18 cellular contexts compared by ENCODE assay signal in the genomic region with DNA sequence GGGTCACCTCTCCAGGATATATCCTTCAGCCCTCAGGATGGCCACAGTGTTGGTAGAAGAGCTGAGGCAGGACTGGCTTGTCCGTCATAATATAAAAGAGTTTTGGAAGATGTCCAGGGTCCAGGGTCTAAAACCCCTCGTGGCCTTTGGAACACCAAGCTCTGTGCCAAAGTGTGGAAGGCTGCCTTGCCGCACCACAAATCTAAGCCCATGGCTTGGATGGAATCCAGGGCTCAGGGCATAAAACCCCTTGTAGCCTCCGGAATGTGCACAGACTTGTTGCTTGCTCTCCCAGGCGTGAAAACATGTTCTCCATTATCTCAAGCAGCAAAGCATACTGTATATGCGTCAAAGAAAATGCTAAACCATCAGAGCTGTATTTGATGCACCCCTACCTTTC. TPM values are rescaled to one million over a fixed set of nuclear protein-coding genes. Genes with fewer than 3 reads are reported as not detected.
A peak's percentile ranks its signal among the peaks of the same experiment; 100 is the strongest.
DNase-seq lines count a peak whose midpoint lies in the region; FAIRE-seq and TF ChIP-seq lines count a peak whose summit lies in the region.
"Had no signal": no experiment of that assay in that cellular context is flagged by ENCODE, and none has a peak within 500 bp of the region (broad histone marks: within the 10 kb centered on the region; RNA-seq: fewer than 3 reads in every experiment).

No MANE protein-coding gene starts in this region.

- TF ChIP-seq CTCF in endothelial cell (IDR thresholded peaks at IDR 0.05; ENCODE audit: unreplicated experiment) (no peak), liver (IDR thresholded peaks at IDR 0.05; ENCODE audit: low read depth, low read length, missing input control) (no peak)

- H3K4me3 ChIP-seq in liver (ENCODE audit: low read depth in 1 of 3, low read length in 3 of 3), result no peak overlapping the region
- H3K4me3 ChIP-seq: BLaER1 treated with 17β-estradiol and CSF1 and Interleukin-3, amounts not matched to agents 10 nM and 100 nM; GM23248; HAP-1; MG63; SJCRH30 had no signal

- H3K36me3 Mint-ChIP-seq in endothelial cell (ENCODE audit: low read depth, unreplicated experiment), result peaks cover 21% of the 10 kb centered on the region
- H3K36me3 Mint-ChIP-seq: IgD-negative memory B cell had no signal

- no peak for FAIRE-seq in GM19239 (lab: Jason Lieb, UNC)
- FAIRE-seq: D721Med, HTR-8/SVneo had no signal

- peaks cover 0 to 34% (median 0%) of the 10 kb centered on the region in 4 donors for H3K9me3 ChIP-seq in liver (ENCODE audit: control insufficient read depth in 4 of 4, low read length in 3 of 4)
- H3K9me3 ChIP-seq: HAP-1, MG63 had no signal

- H3K4me3 Mint-ChIP-seq in endothelial cell (ENCODE audit: unreplicated experiment), result peak overlapping the region; percentile 11

- H3K27me3 Mint-ChIP-seq in endothelial cell (ENCODE audit: unreplicated experiment), result no peaks in the 10 kb centered on the region

- H3K27ac Mint-ChIP-seq in endothelial cell (ENCODE audit: unreplicated experiment), result no peak overlapping the region
- H3K27ac Mint-ChIP-seq: IgD-negative memory B cell had no signal

- DNase-seq in DMS79 (lab: John Stamatoyannopoulos, UW) (peak; percentile 65), NCI-H1105 (lab: John Stamatoyannopoulos, UW) (peak; percentile 4), endothelial cell (ENCODE audit: low spot score) (no peak), C1 segment of cervical spinal cord (lab: John Stamatoyannopoulos, UW) (no peak), GM19239 (ENCODE audit: insufficient read length, low spot score) (no peak)
- no peak for DNase-seq in stimulated activated CD4-positive, alpha-beta T cell treated with anti-CD3 and anti-CD28 coated beads, Interleukin-15, amount 100 ng/mL, for 24 hours
- DNase-seq: GM23248, Kasumi-1, MG63, NCI-H1048, NCI-H526 treated with DMSO at 0.1 percent for 48 hours, SJCRH30 had no signal

- peaks cover 25% of the 10 kb centered on the region for H3K9me3 Mint-ChIP-seq in endothelial cell (ENCODE audit: unreplicated experiment)

- no peak for TF ChIP-seq RAD21 in liver (IDR thresholded peaks at IDR 0.05)

- H3K27me3 ChIP-seq in liver (ENCODE audit: control insufficient read depth in 4 of 4, insufficient read depth in 4 of 4, low read length in 3 of 4), result no peaks in the 10 kb centered on the region
- H3K27me3 ChIP-seq: BLaER1 treated with 17β-estradiol and CSF1 and Interleukin-3, amounts not matched to agents 10 nM and 100 nM; MG63; SJCRH30 had no signal

- WGBS in liver, result 47% methylated on average over 6 of the region's 6 CpGs

- peaks cover 10 to 26% (median 18%) of the 10 kb centered on the region in 4 donors for H3K4me1 ChIP-seq in liver (ENCODE audit: control insufficient read depth in 4 of 4, insufficient read depth in 4 of 4, low read length in 3 of 4)
- H3K4me1 ChIP-seq: BLaER1 treated with 17β-estradiol and CSF1 and Interleukin-3, amounts not matched to agents 10 nM and 100 nM; SJCRH30 had no signal

- no peaks in the 10 kb centered on the region for H3K4me1 Mint-ChIP-seq in endothelial cell (ENCODE audit: unreplicated experiment)
- H3K4me1 Mint-ChIP-seq: IgD-negative memory B cell had no signal

- no peaks in the 10 kb centered on the region for H3K36me3 ChIP-seq in liver (ENCODE audit: control insufficient read depth in 4 of 4, insufficient read depth in 3 of 4, low read depth in 1 of 4, low read length in 3 of 4)
- H3K36me3 ChIP-seq: HAP-1, MG63, SJCRH30 had no signal

- no peak overlapping the region for H3K9ac ChIP-seq in liver (ENCODE audit: low read depth in 1 of 2, low read length in 2 of 2)
- H3K9ac ChIP-seq: BLaER1 treated with 17β-estradiol and CSF1 and Interleukin-3, amounts not matched to agents 10 nM and 100 nM; GM23248 had no signal

- H3K27ac ChIP-seq in liver (ENCODE audit: low read depth in 1 of 2, low read length in 2 of 2), result peak overlapping the region in 1 of 2 donors; percentile 42
- H3K27ac ChIP-seq: BLaER1 treated with 17β-estradiol and CSF1 and Interleukin-3, amounts not matched to agents 10 nM and 100 nM; GM23248; SJCRH30 had no signal

TF ChIP-seq in liver, 16 proteins besides CTCF, POLR2A, EP300 and RAD21:
- TF ChIP-seq FOXA2 (IDR thresholded peaks at IDR 0.05) (no peak), RXRA (IDR thresholded peaks at IDR 0.05) (peak; percentile 26 to 40), FOXA1 (IDR thresholded peaks at IDR 0.05) (no peak), SP1 (IDR thresholded peaks at IDR 0.05) (peak; percentile 78), EGR1 (IDR thresholded peaks at IDR 0.05; ENCODE audit: low read depth in 2 of 2) (no peak), GABPA (IDR thresholded peaks at IDR 0.05 in 1 of 2, conservative IDR thresholded peaks at IDR 0.05 in 1 of 2) (no peak), JUND (IDR thresholded peaks at IDR 0.05) (no peak), NR2F2 (IDR thresholded peaks at IDR 0.05) (no peak), HNF4G (IDR thresholded peaks at IDR 0.05) (peak; percentile 53), HNF4A (conservative IDR thresholded peaks at IDR 0.05) (peak; percentile 78 to 88), YY1 (IDR thresholded peaks at IDR 0.05) (no peak), TAF1 (conservative IDR thresholded peaks at IDR 0.05) (no peak)
- TF ChIP-seq, protein P1, sequence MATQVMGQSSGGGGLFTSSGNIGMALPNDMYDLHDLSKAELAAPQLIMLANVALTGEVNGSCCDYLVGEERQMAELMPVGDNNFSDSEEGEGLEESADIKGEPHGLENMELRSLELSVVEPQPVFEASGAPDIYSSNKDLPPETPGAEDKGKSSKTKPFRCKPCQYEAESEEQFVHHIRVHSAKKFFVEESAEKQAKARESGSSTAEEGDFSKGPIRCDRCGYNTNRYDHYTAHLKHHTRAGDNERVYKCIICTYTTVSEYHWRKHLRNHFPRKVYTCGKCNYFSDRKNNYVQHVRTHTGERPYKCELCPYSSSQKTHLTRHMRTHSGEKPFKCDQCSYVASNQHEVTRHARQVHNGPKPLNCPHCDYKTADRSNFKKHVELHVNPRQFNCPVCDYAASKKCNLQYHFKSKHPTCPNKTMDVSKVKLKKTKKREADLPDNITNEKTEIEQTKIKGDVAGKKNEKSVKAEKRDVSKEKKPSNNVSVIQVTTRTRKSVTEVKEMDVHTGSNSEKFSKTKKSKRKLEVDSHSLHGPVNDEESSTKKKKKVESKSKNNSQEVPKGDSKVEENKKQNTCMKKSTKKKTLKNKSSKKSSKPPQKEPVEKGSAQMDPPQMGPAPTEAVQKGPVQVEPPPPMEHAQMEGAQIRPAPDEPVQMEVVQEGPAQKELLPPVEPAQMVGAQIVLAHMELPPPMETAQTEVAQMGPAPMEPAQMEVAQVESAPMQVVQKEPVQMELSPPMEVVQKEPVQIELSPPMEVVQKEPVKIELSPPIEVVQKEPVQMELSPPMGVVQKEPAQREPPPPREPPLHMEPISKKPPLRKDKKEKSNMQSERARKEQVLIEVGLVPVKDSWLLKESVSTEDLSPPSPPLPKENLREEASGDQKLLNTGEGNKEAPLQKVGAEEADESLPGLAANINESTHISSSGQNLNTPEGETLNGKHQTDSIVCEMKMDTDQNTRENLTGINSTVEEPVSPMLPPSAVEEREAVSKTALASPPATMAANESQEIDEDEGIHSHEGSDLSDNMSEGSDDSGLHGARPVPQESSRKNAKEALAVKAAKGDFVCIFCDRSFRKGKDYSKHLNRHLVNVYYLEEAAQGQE (IDR thresholded peaks at IDR 0.05), result no peak
- TF ChIP-seq, protein P2, sequence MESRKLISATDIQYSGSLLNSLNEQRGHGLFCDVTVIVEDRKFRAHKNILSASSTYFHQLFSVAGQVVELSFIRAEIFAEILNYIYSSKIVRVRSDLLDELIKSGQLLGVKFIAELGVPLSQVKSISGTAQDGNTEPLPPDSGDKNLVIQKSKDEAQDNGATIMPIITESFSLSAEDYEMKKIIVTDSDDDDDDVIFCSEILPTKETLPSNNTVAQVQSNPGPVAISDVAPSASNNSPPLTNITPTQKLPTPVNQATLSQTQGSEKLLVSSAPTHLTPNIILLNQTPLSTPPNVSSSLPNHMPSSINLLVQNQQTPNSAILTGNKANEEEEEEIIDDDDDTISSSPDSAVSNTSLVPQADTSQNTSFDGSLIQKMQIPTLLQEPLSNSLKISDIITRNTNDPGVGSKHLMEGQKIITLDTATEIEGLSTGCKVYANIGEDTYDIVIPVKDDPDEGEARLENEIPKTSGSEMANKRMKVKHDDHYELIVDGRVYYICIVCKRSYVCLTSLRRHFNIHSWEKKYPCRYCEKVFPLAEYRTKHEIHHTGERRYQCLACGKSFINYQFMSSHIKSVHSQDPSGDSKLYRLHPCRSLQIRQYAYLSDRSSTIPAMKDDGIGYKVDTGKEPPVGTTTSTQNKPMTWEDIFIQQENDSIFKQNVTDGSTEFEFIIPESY (IDR thresholded peaks at IDR 0.05), result no peak
- TF ChIP-seq, protein P3, sequence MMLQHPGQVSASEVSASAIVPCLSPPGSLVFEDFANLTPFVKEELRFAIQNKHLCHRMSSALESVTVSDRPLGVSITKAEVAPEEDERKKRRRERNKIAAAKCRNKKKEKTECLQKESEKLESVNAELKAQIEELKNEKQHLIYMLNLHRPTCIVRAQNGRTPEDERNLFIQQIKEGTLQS (IDR thresholded peaks at IDR 0.05), result no peak
- TF ChIP-seq, protein P4, sequence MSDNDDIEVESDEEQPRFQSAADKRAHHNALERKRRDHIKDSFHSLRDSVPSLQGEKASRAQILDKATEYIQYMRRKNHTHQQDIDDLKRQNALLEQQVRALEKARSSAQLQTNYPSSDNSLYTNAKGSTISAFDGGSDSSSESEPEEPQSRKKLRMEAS (IDR thresholded peaks at IDR 0.05), result no peak
TF ChIP-seq in liver: peak in this region for 4.

RNA-seq across cellular contexts. Expression of a gene that starts 46.7 kb away (rescaled TPM):
- total RNA-seq in endothelial cell (ENCODE audit: unreplicated experiment), result 163 TPM
- 10 to 100 TPM; 25.0 to 32.0 TPM for total RNA-seq in liver
- polyA plus RNA-seq in liver, result 10 to 100 TPM in 1 of 2 donors, 1 to 10 TPM in 1; 8.9 to 19.8 TPM
- polyA plus RNA-seq: IgD-negative memory B cell had no signal

Comparison
In these comparisons a context has a peak if more than half of its experiments do, and no peak if none do; other contexts are left out.
1. DNase-seq: peak in DMS79 (single experiment) and NCI-H1105 (single experiment); none in endothelial cell (single experiment), C1 segment of cervical spinal cord (0 of 14), stimulated activated CD4-positive, alpha-beta T cell treated with anti-CD3 and anti-CD28 coated beads, Interleukin-15, amount 100 ng/mL, for 24 hours (single experiment) and GM19239 (single experiment).